ENCODE assay signal across 7 cellular contexts in genomic region chr2:188023035-188023434, GRCh38.
"Had no signal": no experiment of that assay in that cellular context is flagged by ENCODE, and none has a peak within 500 bp of the region (broad histone marks: within the 10 kb centered on the region; RNA-seq: fewer than 3 reads in every experiment).

No MANE protein-coding gene starts in this region.

- H3K4me3 ChIP-seq: GM12878 had no signal

- FAIRE-seq: GM12878, GM12891, GM12892, GM18507, GM19239 had no signal

- DNase-seq: GDM1, GF-D8 had no signal

- ATAC-seq: GM12878 had no signal
